ENCODE assay signal across 11 cellular contexts in the genomic region with DNA sequence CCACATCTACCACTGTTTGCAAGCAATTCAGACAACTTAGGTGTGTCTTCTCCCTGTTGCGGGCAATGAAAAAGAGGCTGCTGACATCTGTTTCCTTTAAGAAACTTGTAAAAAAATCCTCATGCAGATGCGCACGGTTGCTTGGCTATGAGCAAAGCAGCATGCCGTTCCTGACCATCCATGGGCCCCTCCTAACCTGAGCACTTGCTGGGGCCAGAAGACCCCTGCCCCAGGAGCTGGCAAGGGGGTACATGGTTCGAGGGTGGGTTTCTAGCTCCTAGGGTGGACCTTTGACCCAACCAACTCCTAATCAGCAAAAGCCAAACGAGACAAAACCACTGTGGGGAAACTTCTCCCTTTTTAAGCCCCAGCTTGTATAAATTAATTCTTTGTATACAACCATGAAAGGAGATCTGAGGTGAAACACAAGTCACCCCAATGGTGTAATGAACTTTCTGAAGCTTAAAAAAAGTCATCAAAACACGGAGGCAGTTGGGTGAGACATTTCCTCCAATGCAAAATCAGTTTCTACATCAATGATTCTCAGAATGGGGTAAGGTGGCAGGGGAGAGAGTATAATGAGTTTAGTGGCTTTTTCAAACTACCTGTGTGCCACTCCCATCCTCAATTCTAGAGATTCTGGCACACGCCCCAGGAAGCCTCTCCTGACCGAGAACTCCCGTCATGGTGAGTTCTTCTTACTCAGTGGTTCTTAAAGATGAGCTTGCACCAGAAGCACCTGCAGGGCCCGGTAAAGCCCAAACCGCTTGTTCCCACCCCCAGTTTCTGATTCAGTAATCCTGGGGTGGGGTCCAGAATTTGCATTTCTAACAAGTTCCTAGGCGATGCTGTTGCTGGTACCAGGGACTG. TPM values are rescaled to one million over a fixed set of nuclear protein-coding genes. Genes with fewer than 3 reads are reported as not detected.
DNase-seq lines count a peak whose midpoint lies in the region; ATAC-seq and TF ChIP-seq lines count a peak whose summit lies in the region.
"Had no signal": no experiment of that assay in that cellular context is flagged by ENCODE, and none has a peak within 500 bp of the region (broad histone marks: within the 10 kb centered on the region; RNA-seq: fewer than 3 reads in every experiment).

No MANE protein-coding gene starts in this region.

- H3K4me3 ChIP-seq in right atrium auricular region (no peak overlapping the region), coronary artery (no peak overlapping the region)
- H3K4me3 ChIP-seq: pancreas, SJSA1 had no signal

- no peaks in the 10 kb centered on the region for H3K4me1 ChIP-seq in right atrium auricular region
- H3K4me1 ChIP-seq: pancreas, SJSA1 had no signal

- H3K9me3 ChIP-seq in right atrium auricular region, result no peaks in the 10 kb centered on the region
- H3K9me3 ChIP-seq: pancreas, SJSA1 had no signal

- no peak overlapping the region for H3K27ac ChIP-seq in right atrium auricular region
- H3K27ac ChIP-seq in coronary artery, result no peak overlapping the region
- H3K27ac ChIP-seq: SJSA1 had no signal

- CTCF ChIA-PET in activated B cell treated with CpG ODN at 0.5 μM for 24 hours (lab: Charles Lee), result interaction anchor here (0.7 to 2.5 kb wide), 8 partner anchors 9 to 642 kb away, joined by 3 to 11 read pairs (median 4); no protein-coding TSS in a partner anchor

- H3K4me1 Mint-ChIP-seq in activated B cell treated with CpG ODN at 0.5 μM for 24 hours, result peaks cover 3% of the 10 kb centered on the region
- peaks cover 41% of the 10 kb centered on the region for H3K4me1 Mint-ChIP-seq in type B pancreatic cell (ENCODE audit: unreplicated experiment)

- POLR2A ChIA-PET in activated B cell treated with CpG ODN at 0.5 μM for 24 hours (lab: Charles Lee), result interaction anchor here (0.6 to 3.0 kb wide), 15 partner anchors 9 to 521 kb away, joined by 3 to 21 read pairs (median 4); partner anchors contain the start of gene HES1

- H3K27ac Mint-ChIP-seq in activated B cell treated with CpG ODN at 0.5 μM for 24 hours, result peak overlapping the region; percentile 84
- no peak overlapping the region for H3K27ac Mint-ChIP-seq in type B pancreatic cell

- no peaks in the 10 kb centered on the region for H3K36me3 Mint-ChIP-seq in activated B cell treated with CpG ODN at 0.5 μM for 24 hours (ENCODE audit: low read depth)
- peaks cover 13% of the 10 kb centered on the region for H3K36me3 Mint-ChIP-seq in type B pancreatic cell

- DNase-seq in cardiac septum (ENCODE audit: low spot score) (peak; percentile 41), right atrium auricular region (ENCODE audit: low spot score) (no peak), activated B cell treated with CpG ODN at 0.5 μM for 24 hours (no peak), type B pancreatic cell (ENCODE audit: extremely low spot score, unreplicated experiment) (no peak), NCI-H1694 (lab: John Stamatoyannopoulos, UW) (no peak), coronary artery (ENCODE audit: low spot score) (no peak), NCI-H226 (no peak)

- intact Hi-C loops in cardiac septum (cut with DNase I), result no loop called here
- intact Hi-C loops in activated B cell treated with CpG ODN at 0.5 μM for 24 hours (cut with micrococcal nuclease), result loop anchor here (1.0 to 5.0 kb wide), 8 partner anchors 52 to 438 kb away; partner anchors contain the start of gene HES1

- H3K27me3 Mint-ChIP-seq in activated B cell treated with CpG ODN at 0.5 μM for 24 hours (peaks cover 1% of the 10 kb centered on the region), type B pancreatic cell (peaks cover 6% of the 10 kb centered on the region)

- H3K4me3 Mint-ChIP-seq in activated B cell treated with CpG ODN at 0.5 μM for 24 hours (peak overlapping the region; percentile 70), type B pancreatic cell (peak overlapping the region; percentile 66)

- peak; percentile 48 for ATAC-seq in HG03095 (IDR thresholded peaks at IDR 0.05; ENCODE audit: unreplicated experiment)
- peak; percentile 69 for ATAC-seq in activated B cell treated with CpG ODN at 0.5 μM for 24 hours (ENCODE audit: low read depth)
- ATAC-seq: pancreas had no signal

- no peaks in the 10 kb centered on the region for H3K27me3 ChIP-seq in right atrium auricular region
- H3K27me3 ChIP-seq: pancreas, SJSA1 had no signal

- peaks cover 2% of the 10 kb centered on the region for H3K9me3 Mint-ChIP-seq in activated B cell treated with CpG ODN at 0.5 μM for 24 hours
- no peaks in the 10 kb centered on the region for H3K9me3 Mint-ChIP-seq in type B pancreatic cell

- no peaks in the 10 kb centered on the region for H3K36me3 ChIP-seq in right atrium auricular region
- H3K36me3 ChIP-seq: pancreas, SJSA1 had no signal

- TF ChIP-seq CTCF in right atrium auricular region (IDR thresholded peaks at IDR 0.05) (no peak), activated B cell treated with CpG ODN at 0.5 μM for 24 hours (IDR thresholded peaks at IDR 0.05) (no peak), type B pancreatic cell (conservative IDR thresholded peaks at IDR 0.05) (no peak), coronary artery (IDR thresholded peaks at IDR 0.05) (no peak)

RNA-seq across cellular contexts. Expression of gene CPN2, which starts 44.1 kb away (rescaled TPM):
- total RNA-seq in cardiac septum, result 0.35 TPM
- total RNA-seq in right atrium auricular region, result not detected
- total RNA-seq in activated B cell treated with CpG ODN at 0.5 μM for 24 hours, result not detected in 2 replicates
- total RNA-seq in type B pancreatic cell (ENCODE audit: low replicate concordance), result not detected in 2 replicates
- total RNA-seq: SJSA1, urinary bladder had no signal
